ENCODE assay signal across 9 cellular contexts in genomic region chr10:62384057-62384446, GRCh38. TPM values are rescaled to one million over a fixed set of nuclear protein-coding genes. Genes with fewer than 3 reads are reported as not detected.
DNase-seq lines count a peak whose midpoint lies in the region; ATAC-seq and TF ChIP-seq lines count a peak whose summit lies in the region.
"Had no signal": no experiment of that assay in that cellular context is flagged by ENCODE, and none has a peak within 500 bp of the region (broad histone marks: within the 10 kb centered on the region; RNA-seq: fewer than 3 reads in every experiment).

No MANE protein-coding gene starts in this region.

- peak overlapping the region; percentile 90 for H3K27ac Mint-ChIP-seq in MCF 10A (ENCODE audit: low read depth, unreplicated experiment)
- H3K27ac Mint-ChIP-seq: activated B cell treated with CpG ODN at 0.5 μM for 24 hours had no signal

- peaks cover 66% of the 10 kb centered on the region for H3K4me1 Mint-ChIP-seq in MCF 10A (ENCODE audit: insufficient read depth, unreplicated experiment)
- H3K4me1 Mint-ChIP-seq: activated B cell treated with CpG ODN at 0.5 μM for 24 hours had no signal

- no peaks in the 10 kb centered on the region for H3K4me1 ChIP-seq in breast epithelium
- H3K4me1 ChIP-seq in foreskin keratinocyte: peaks cover 55% of the 10 kb centered on the region

- POLR2A ChIA-PET in MCF 10A (lab: Yijun Ruan, JAX): interaction anchor here (0.6 to 1.3 kb wide), 6 partner anchors 47 to 481 kb away, joined by 3 to 6 read pairs (median 4); no protein-coding TSS in a partner anchor

- BruUV-seq in MCF 10A (replicated peaks; lab: Mats Ljungman, UMichigan): no TSS peak

- H3K4me3 ChIP-seq in breast epithelium: no peak overlapping the region

- CTCF ChIA-PET in MCF 10A (lab: Yijun Ruan, JAX): interaction anchor here (0.5 to 0.8 kb wide), 3 partner anchors 55 to 197 kb away, joined by 3 to 4 read pairs (median 4); no protein-coding TSS in a partner anchor

- DNase-seq in MCF 10A (ENCODE audit: unreplicated experiment) (peak; percentile 76), breast epithelium (ENCODE audit: low spot score in 2 of 2) (no peak), foreskin keratinocyte (peak; percentile 97 to 99), amniotic stem cell (lab: John Stamatoyannopoulos, UW) (no peak), NCI-H82 (lab: John Stamatoyannopoulos, UW) (no peak), cerebellum (ENCODE audit: low spot score) (no peak)
- peak in 3 of 4 experiments; percentile 2 to 15 (median 4) for DNase-seq in activated CD4-positive, CD25-positive, alpha-beta regulatory T cell (lab: John Stamatoyannopoulos, UW)
- DNase-seq: activated B cell treated with CpG ODN at 0.5 μM for 24 hours had no signal

- intact Hi-C loops in MCF 10A (cut with micrococcal nuclease) (loop anchor here (5.0 to 10.0 kb wide), 3 partner anchors 48 to 339 kb away; partner anchors contain the start of gene RTKN2), breast epithelium (cut with DNase I; ENCODE audit: low total_unique reads) (no loop called here)

- peaks cover 8% of the 10 kb centered on the region for H3K9me3 Mint-ChIP-seq in MCF 10A (ENCODE audit: unreplicated experiment)
- H3K9me3 Mint-ChIP-seq: activated B cell treated with CpG ODN at 0.5 μM for 24 hours had no signal

- TF ChIP-seq CTCF in MCF 10A (IDR thresholded peaks at IDR 0.05; ENCODE audit: unreplicated experiment): no peak
- no peak for TF ChIP-seq CTCF in breast epithelium (IDR thresholded peaks at IDR 0.05)
- TF ChIP-seq CTCF in foreskin keratinocyte (conservative IDR thresholded peaks at IDR 0.05): no peak

- no peaks in the 10 kb centered on the region for H3K9me3 ChIP-seq in breast epithelium

- no peak for TF ChIP-seq POLR2A in breast epithelium (IDR thresholded peaks at IDR 0.05)

- H3K36me3 ChIP-seq in breast epithelium: no peaks in the 10 kb centered on the region

- peak; percentile 90 for ATAC-seq in foreskin keratinocyte

- H3K4me3 Mint-ChIP-seq in MCF 10A (ENCODE audit: unreplicated experiment): peak overlapping the region; percentile 30
- H3K4me3 Mint-ChIP-seq: activated B cell treated with CpG ODN at 0.5 μM for 24 hours had no signal

- H3K27me3 ChIP-seq in breast epithelium (no peaks in the 10 kb centered on the region), foreskin keratinocyte (no peaks in the 10 kb centered on the region)

- H3K27me3 Mint-ChIP-seq in MCF 10A (ENCODE audit: insufficient read depth, unreplicated experiment): no peaks in the 10 kb centered on the region

- H3K36me3 Mint-ChIP-seq in MCF 10A (ENCODE audit: insufficient read depth, unreplicated experiment): no peaks in the 10 kb centered on the region

- peak overlapping the region in 1 of 2 donors; percentile 68 for H3K27ac ChIP-seq in breast epithelium
- peak overlapping the region; percentile 100 for H3K27ac ChIP-seq in foreskin keratinocyte
- peak overlapping the region; percentile 95 for H3K27ac ChIP-seq in temporal lobe (ENCODE audit: low read depth, low read length)

RNA-seq across cellular contexts. Expression of gene ZNF365, which starts 9.9 kb away (rescaled TPM):
- total RNA-seq in MCF 10A (2022) (1.3 and 2.9 TPM in 2 replicates), breast epithelium (1 to 10 TPM in 1 of 3 donors, under 1 TPM in 2; 0.16 to 1.8 (median 0.66) TPM), foreskin keratinocyte (6.0 and 8.1 TPM in 2 replicates), temporal lobe (16.2 TPM), cerebellum (5.5 TPM)
- 2.8 and 3.6 TPM in 2 replicates for polyA plus RNA-seq in foreskin keratinocyte
- total RNA-seq: activated B cell treated with CpG ODN at 0.5 μM for 24 hours had no signal

Comparison
In these comparisons a context has a peak if more than half of its experiments do, and no peak if none do; other contexts are left out.
1. DNase-seq: peak in MCF 10A (single experiment), activated CD4-positive, CD25-positive, alpha-beta regulatory T cell (3 of 4) and foreskin keratinocyte (2 of 2); none in breast epithelium (0 of 2), amniotic stem cell (single experiment), NCI-H82 (single experiment) and cerebellum (single experiment).